25 cellular contexts compared by ENCODE assay signal in the genomic region with DNA sequence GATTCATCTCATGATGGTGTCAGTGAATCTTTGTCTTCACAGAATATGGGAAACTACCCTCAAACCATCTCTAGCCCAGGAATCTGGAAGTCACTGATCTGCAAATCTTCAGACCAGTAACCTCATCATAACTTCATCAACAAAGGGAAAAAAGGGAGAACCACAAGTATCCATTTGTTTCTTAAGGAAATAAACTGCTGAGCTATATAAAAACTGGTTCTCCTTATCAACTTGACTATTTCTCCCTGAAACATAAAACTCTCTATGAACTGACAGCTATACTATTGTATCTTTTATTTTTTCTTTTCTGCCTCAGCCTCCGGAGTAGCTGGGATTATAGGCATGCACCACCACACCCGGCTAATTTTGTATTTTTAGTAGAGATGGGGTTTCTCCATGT. TPM values are rescaled to one million over a fixed set of nuclear protein-coding genes. Genes with fewer than 3 reads are reported as not detected.
DNase-seq lines count a peak whose midpoint lies in the region; ATAC-seq, FAIRE-seq and TF ChIP-seq lines count a peak whose summit lies in the region.
"Had no signal": no experiment of that assay in that cellular context is flagged by ENCODE, and none has a peak within 500 bp of the region (broad histone marks: within the 10 kb centered on the region; RNA-seq: fewer than 3 reads in every experiment).

No MANE protein-coding gene starts in this region.

- H3K36me3 Mint-ChIP-seq in Caco-2 (ENCODE audit: insufficient read depth, unreplicated experiment) = peaks cover 51% of the 10 kb centered on the region

- H3K36me3 ChIP-seq in HepG2 (replicated peaks in 1 of 2; ENCODE audit: control insufficient read depth in 1 of 2, insufficient read depth in 2 of 2, low read length in 2 of 2) (peaks cover 4 to 33% of the 10 kb centered on the region in 2 experiments), right lobe of liver (peaks cover 0 to 12% (median 2%) of the 10 kb centered on the region in 4 donors), Caco-2 (ENCODE audit: control insufficient read depth, insufficient read depth, low read length) (no peaks in the 10 kb centered on the region; the same call in none of the 2 replicates), IMR-90 (ENCODE audit: control insufficient read depth, insufficient read depth, low read length) (peaks cover 10% of the 10 kb centered on the region; the same call in 1 of the 2 replicates), K562 (ENCODE audit: control insufficient read depth, insufficient read depth, low read length) (peaks cover 75% of the 10 kb centered on the region)

- H3K27ac Mint-ChIP-seq in Caco-2 (ENCODE audit: unreplicated experiment) = peak overlapping the region; percentile 16
- H3K27ac Mint-ChIP-seq: B cell; CD4-positive, alpha-beta T cell; CD8-positive, alpha-beta T cell had no signal

- H4K5ac ChIP-seq in IMR-90 (ENCODE audit: low read depth, low read length) = no peak overlapping the region

- 94% methylated on average over 2 of the region's 2 CpGs for WGBS in HepG2 (ENCODE audit: low lambda C conversion rate)
- 86% methylated on average over 2 of the region's 2 CpGs for WGBS in right lobe of liver (ENCODE audit: insufficient coverage, low coverage, low lambda C conversion rate, missing lambda C conversion rate)
- WGBS in IMR-90 (ENCODE audit: extremely low coverage in 2 of 2, insufficient read length in 1 of 2), 2 experiments = no CpG with 5 or more reads among the region's 2 CpGs
- 97% methylated on average over 2 of the region's 2 CpGs for WGBS in K562 (ENCODE audit: insufficient coverage, low coverage, missing lambda C conversion rate)

- no peak overlapping the region for H3K56ac ChIP-seq in IMR-90 (ENCODE audit: extremely low read depth, insufficient read depth, low read length)

- intact Hi-C loops in HepG2 (cut with micrococcal nuclease; ENCODE audit: unreplicated experiment) = no loop called here
- intact Hi-C loops in right lobe of liver (cut with DNase I) = no loop called here
- intact Hi-C loops in Caco-2 (cut with micrococcal nuclease; ENCODE audit: unreplicated experiment) = no loop called here
- intact Hi-C loops in IMR-90 (cut with micrococcal nuclease) = no loop called here
- intact Hi-C loops in K562 (cut with micrococcal nuclease) = no loop called here
- intact Hi-C loops in head of caudate nucleus (cut with DNase I) = no loop called here

- no peak overlapping the region for H4K8ac ChIP-seq in IMR-90 (ENCODE audit: low read depth in 2 of 2, low read length in 2 of 2)

- H3K79me2 ChIP-seq in HepG2 (ENCODE audit: insufficient read depth, low read length) = no peaks in the 10 kb centered on the region
- H3K79me2 ChIP-seq in K562 (ENCODE audit: control insufficient read depth, insufficient read depth, low read length) = no peaks in the 10 kb centered on the region

- BruUV-seq in HepG2 (replicated peaks; lab: Mats Ljungman, UMichigan) (no TSS peak), Caco-2 (replicated peaks; lab: Mats Ljungman, UMichigan) (no TSS peak), IMR-90 (replicated peaks; lab: Mats Ljungman, UMichigan) (no TSS peak), K562 (replicated peaks; lab: Mats Ljungman, UMichigan) (no TSS peak)

- H3K9me3 ChIP-seq in HepG2 (ENCODE audit: low read length) = no peaks in the 10 kb centered on the region
- no peaks in the 10 kb centered on the region for H3K9me3 ChIP-seq in right lobe of liver
- H3K9me3 ChIP-seq in Caco-2 = no peaks in the 10 kb centered on the region
- no peaks in the 10 kb centered on the region for H3K9me3 ChIP-seq in IMR-90 (ENCODE audit: control insufficient read depth, insufficient read depth, low read length)
- H3K9me3 ChIP-seq in K562 (replicated peaks; ENCODE audit: control insufficient read depth, insufficient read depth, low read depth, low read length) = no peaks in the 10 kb centered on the region
- H3K9me3 ChIP-seq: BLaER1 treated with 17β-estradiol and CSF1 and Interleukin-3, amounts not matched to agents 10 nM and 100 nM had no signal

- DNase-seq in HepG2 (ENCODE audit: low spot score) (no peak), right lobe of liver (no peak), Caco-2 (no peak), IMR-90 (no peak), K562 (ENCODE audit: extremely low read depth in 1 of 4, low spot score in 3 of 4) (no peak), head of caudate nucleus (no peak), kidney glomerular epithelial cell (lab: John Stamatoyannopoulos, UW) (no peak)
- DNase-seq: 8988T; AML-193; CD4-positive, alpha-beta T cell; CD8-positive, alpha-beta T cell; DMS 273 treated with DMSO at 0.1 percent for 48 hours; DMS153; DMS53; DMS79; DND-41; EL; GDM1 had no signal

- no peaks in the 10 kb centered on the region for H3K27me3 Mint-ChIP-seq in Caco-2 (ENCODE audit: insufficient read depth, unreplicated experiment)
- H3K27me3 Mint-ChIP-seq: B cell; CD4-positive, alpha-beta T cell had no signal

- H4K91ac ChIP-seq in IMR-90 (ENCODE audit: insufficient read depth, low read depth, low read length) = no peak overlapping the region

- no peak overlapping the region for H3K27ac ChIP-seq in HepG2 (ENCODE audit: extremely low read length, insufficient read depth, low read length)
- H3K27ac ChIP-seq in right lobe of liver = no peak overlapping the region
- H3K27ac ChIP-seq in IMR-90 (ENCODE audit: insufficient read depth, low read length) = no peak overlapping the region
- H3K27ac ChIP-seq in K562 (ENCODE audit: extremely low read depth, low read depth, low read length) = no peak overlapping the region
- H3K27ac ChIP-seq: BLaER1 treated with 17β-estradiol and CSF1 and Interleukin-3, amounts not matched to agents 10 nM and 100 nM; C4-2B had no signal

- H3K18ac ChIP-seq in IMR-90 (ENCODE audit: low read depth, low read length) = no peak overlapping the region

- H2AFZ ChIP-seq in HepG2 (ENCODE audit: low read length) (no peak overlapping the region), IMR-90 (replicated peaks; ENCODE audit: low read length, poor library complexity) (no peak overlapping the region), K562 (ENCODE audit: low read depth, low read length) (no peak overlapping the region)

- no peak overlapping the region for H3K4me2 ChIP-seq in HepG2 (ENCODE audit: low read depth, low read length)
- H3K4me2 ChIP-seq in IMR-90 (ENCODE audit: low read depth, low read length) = no peak overlapping the region
- H3K4me2 ChIP-seq in K562 (ENCODE audit: insufficient read depth, low read length) = no peak overlapping the region
- H3K4me2 ChIP-seq: BLaER1 treated with 17β-estradiol and CSF1 and Interleukin-3, amounts not matched to agents 10 nM and 100 nM had no signal

- no peak for TF ChIP-seq RAD21 in HepG2 (CRISPR knock-in tag; IDR thresholded peaks at IDR 0.05)
- no peak for TF ChIP-seq RAD21 in IMR-90 (IDR thresholded peaks at IDR 0.05; ENCODE audit: low read length)
- no peak for TF ChIP-seq RAD21 in K562 (CRISPR knock-in tag; conservative IDR thresholded peaks at IDR 0.05 in 1 of 2, IDR thresholded peaks at IDR 0.05 in 1 of 2)

- H3K27me3 ChIP-seq in HepG2 (ENCODE audit: control insufficient read depth in 1 of 2, insufficient read depth in 2 of 2, low read length in 2 of 2) (no peaks in the 10 kb centered on the region), right lobe of liver (no peaks in the 10 kb centered on the region), Caco-2 (replicated peaks; ENCODE audit: control insufficient read depth, insufficient read depth, low read length) (no peaks in the 10 kb centered on the region), IMR-90 (ENCODE audit: control insufficient read depth, insufficient read depth, low read length) (no peaks in the 10 kb centered on the region), K562 (ENCODE audit: control insufficient read depth in 2 of 2, insufficient read depth in 2 of 2, low read length in 2 of 2) (no peaks in the 10 kb centered on the region)
- H3K27me3 ChIP-seq: BLaER1 treated with 17β-estradiol and CSF1 and Interleukin-3, amounts not matched to agents 10 nM and 100 nM had no signal

- CTCF ChIA-PET in HepG2 (lab: Yijun Ruan, JAX; ENCODE audit: low intra/inter-chr PET ratio, low total read pairs) = no interaction called here
- CTCF ChIA-PET in Caco-2 (lab: Charles Lee) = no interaction called here
- CTCF ChIA-PET in IMR-90 (lab: Yijun Ruan, JAX) = interaction anchor here (0.6 kb wide), 1 partner anchor 200 kb away, joined by 6 read pairs; no protein-coding TSS in a partner anchor
- CTCF ChIA-PET in K562 (lab: Yijun Ruan, JAX; ENCODE audit: low intra/inter-chr PET ratio) = no interaction called here

- dilution Hi-C loops in IMR-90 (cut with HindIII; ENCODE audit: low sequenced_read_pairs, unreplicated experiment) = no loop called here

- H3K4ac ChIP-seq in IMR-90 (ENCODE audit: low read depth, low read length) = no peak overlapping the region

- H2AK5ac ChIP-seq in IMR-90 (ENCODE audit: low read depth, low read length) = no peak overlapping the region

- H3K4me3 Mint-ChIP-seq in Caco-2 (ENCODE audit: unreplicated experiment) = no peak overlapping the region
- H3K4me3 Mint-ChIP-seq: B cell; CD4-positive, alpha-beta T cell; CD8-positive, alpha-beta T cell had no signal

- H3K4me1 ChIP-seq in HepG2 (ENCODE audit: insufficient read depth, low read length) (peaks cover 18% of the 10 kb centered on the region), right lobe of liver (no peaks in the 10 kb centered on the region), Caco-2 (peaks cover 34% of the 10 kb centered on the region), IMR-90 (ENCODE audit: control insufficient read depth, insufficient read depth, low read length) (no peaks in the 10 kb centered on the region), K562 (replicated peaks in 1 of 2; ENCODE audit: control insufficient read depth in 2 of 2, insufficient read depth in 2 of 2, low read length in 2 of 2) (no peaks in the 10 kb centered on the region)
- H3K4me1 ChIP-seq: BLaER1 treated with 17β-estradiol and CSF1 and Interleukin-3, amounts not matched to agents 10 nM and 100 nM had no signal

- FAIRE-seq in HepG2 (lab: Jason Lieb, UNC) = no peak
- no peak for FAIRE-seq in K562 (lab: Jason Lieb, UNC)
- FAIRE-seq: A204.1, GM12878, GM12892 had no signal

- H2AK9ac ChIP-seq in IMR-90 (replicated peaks; ENCODE audit: low read depth, low read length, poor library complexity) = no peak overlapping the region

- H4K20me1 ChIP-seq in HepG2 (ENCODE audit: insufficient read depth, low read length) (no peaks in the 10 kb centered on the region), IMR-90 (ENCODE audit: insufficient read depth, low read length) (no peaks in the 10 kb centered on the region), K562 (replicated peaks; ENCODE audit: control insufficient read depth, insufficient read depth, low read length) (no peaks in the 10 kb centered on the region)
- H4K20me1 ChIP-seq: BLaER1 treated with 17β-estradiol and CSF1 and Interleukin-3, amounts not matched to agents 10 nM and 100 nM had no signal

- H3K23ac ChIP-seq in IMR-90 (ENCODE audit: low read depth, low read length) = no peak overlapping the region

- TF ChIP-seq POLR2A in HepG2 (IDR thresholded peaks at IDR 0.05; ENCODE audit: insufficient read depth in 1 of 2, low read depth in 2 of 2, low read length in 2 of 2) (no peak), right lobe of liver (IDR thresholded peaks at IDR 0.05) (no peak), IMR-90 (IDR thresholded peaks at IDR 0.05; ENCODE audit: low read depth, low read length) (no peak), K562 (conservative IDR thresholded peaks at IDR 0.05) (no peak)

- TF ChIP-seq EP300 in HepG2 (IDR thresholded peaks at IDR 0.05; ENCODE audit: low read depth in 2 of 2, low read length in 2 of 2) (no peak), HepG2 (CRISPR knock-in tag; IDR thresholded peaks at IDR 0.05; ENCODE audit: borderline replicate concordance) (no peak), K562 (IDR thresholded peaks at IDR 0.05; ENCODE audit: low read length) (no peak)

- no peak overlapping the region for H2BK15ac ChIP-seq in IMR-90 (ENCODE audit: low read depth, low read length)

- H3K14ac ChIP-seq in IMR-90 (replicated peaks; ENCODE audit: low read depth, low read length) = no peak overlapping the region

- H3K9me1 ChIP-seq in IMR-90 (ENCODE audit: insufficient read depth, low read length) = no peaks in the 10 kb centered on the region
- H3K9me1 ChIP-seq in K562 (ENCODE audit: control insufficient read depth, insufficient read depth, low read length) = no peaks in the 10 kb centered on the region

- TF ChIP-seq CTCF in HepG2 (CRISPR knock-in tag; IDR thresholded peaks at IDR 0.05) (no peak), right lobe of liver (IDR thresholded peaks at IDR 0.05) (no peak), Caco-2 (IDR thresholded peaks at IDR 0.05; ENCODE audit: insufficient read depth in 1 of 2, low read depth in 1 of 2, low read length in 1 of 2, severe bottlenecking in 1 of 2, unreplicated experiment in 1 of 2) (no peak), IMR-90 (conservative IDR thresholded peaks at IDR 0.05; ENCODE audit: low read depth, low read length) (no peak), K562 (IDR thresholded peaks at IDR 0.05 in 2 of 3, conservative IDR thresholded peaks at IDR 0.05 in 1 of 3; ENCODE audit: insufficient read depth in 2 of 3, low read depth in 1 of 3, low read length in 3 of 3) (no peak)

- no peak overlapping the region for H2BK120ac ChIP-seq in IMR-90 (ENCODE audit: low read depth, low read length)

- in situ Hi-C loops in HepG2 (cut with HindIII; ENCODE audit: extremely low pct_ligation_motif_present, low pct_unique_long_range_greater_than_20kb) (no loop called here), IMR-90 (cut with MboI; ENCODE audit: low sequenced_read_pairs) (no loop called here), K562 (cut with MboI) (no loop called here)

- POLR2A ChIA-PET in HepG2 (lab: Yijun Ruan, JAX) = no interaction called here
- POLR2A ChIA-PET in Caco-2 (lab: Charles Lee) = no interaction called here
- POLR2A ChIA-PET in IMR-90 (lab: Charles Lee; ENCODE audit: unreplicated experiment) = no interaction called here
- POLR2A ChIA-PET in K562 (lab: Yijun Ruan, JAX) = no interaction called here

- H2BK5ac ChIP-seq in IMR-90 (ENCODE audit: low read depth, low read length, poor library complexity, severe bottlenecking) = no peak overlapping the region

- H2BK20ac ChIP-seq in IMR-90 (ENCODE audit: low read depth, low read length) = no peak overlapping the region

- H3K4me3 ChIP-seq in HepG2 (replicated peaks in 1 of 3; ENCODE audit: insufficient read depth in 1 of 3, low read depth in 2 of 3, low read length in 3 of 3) (no peak overlapping the region), right lobe of liver (no peak overlapping the region), Caco-2 (ENCODE audit: low read depth, low read length) (no peak overlapping the region), IMR-90 (ENCODE audit: insufficient read depth, low read depth, low read length) (no peak overlapping the region), K562 (no peak overlapping the region)
- H3K4me3 ChIP-seq: BLaER1 treated with 17β-estradiol and CSF1 and Interleukin-3, amounts not matched to agents 10 nM and 100 nM; GM12878 had no signal

- H3K9ac ChIP-seq in HepG2 (ENCODE audit: insufficient read depth, low read depth, low read length) (no peak overlapping the region), IMR-90 (ENCODE audit: low read depth, low read length) (no peak overlapping the region), K562 (ENCODE audit: insufficient read depth in 1 of 2, low read depth in 2 of 2, low read length in 2 of 2) (no peak overlapping the region)
- H3K9ac ChIP-seq: BLaER1 treated with 17β-estradiol and CSF1 and Interleukin-3, amounts not matched to agents 10 nM and 100 nM had no signal

- H3K4me1 Mint-ChIP-seq in Caco-2 (ENCODE audit: low read depth, unreplicated experiment) = peaks cover 8% of the 10 kb centered on the region
- H3K4me1 Mint-ChIP-seq: B cell had no signal

- H3K9me3 Mint-ChIP-seq in Caco-2 (ENCODE audit: unreplicated experiment) = no peaks in the 10 kb centered on the region
- H3K9me3 Mint-ChIP-seq: CD4-positive, alpha-beta T cell; CD8-positive, alpha-beta T cell had no signal

- peaks cover 2 to 4% of the 10 kb centered on the region in 2 experiments; a peak in 2 of 4 replicates for H3K79me1 ChIP-seq in IMR-90 (ENCODE audit: low read depth in 1 of 2, low read length in 2 of 2)

- ATAC-seq in HepG2 (no peak), right lobe of liver (no peak), IMR-90 (ENCODE audit: low read depth) (no peak), K562 (no peak), HG02763 (IDR thresholded peaks at IDR 0.05; ENCODE audit: unreplicated experiment) (no peak)
- ATAC-seq: CD8-positive, alpha-beta T cell had no signal

RNA-seq across cellular contexts. Expression of gene TRIM37, which starts 39.3 kb away (rescaled TPM):
- 39.1 and 48.1 TPM in 2 replicates for total RNA-seq in HepG2 (2016; rRNA removed; fragmentation: Illumina TruSeq; extraction: Trizol)
- total RNA-seq in HepG2 (2016; cell fraction: cytosol; rRNA removed; fragmentation: Illumina TruSeq; extraction: Trizol; ENCODE audit: low read depth) = 12.1 and 14.0 TPM in 2 replicates
- total RNA-seq in HepG2 (2016; cell fraction: insoluble cytoplasmic fraction; rRNA removed; fragmentation: Illumina TruSeq; extraction: Trizol) = 39.2 and 51.8 TPM in 2 replicates
- 27.1 and 27.4 TPM in 2 replicates for total RNA-seq in HepG2 (2016; cell fraction: membrane; rRNA removed; fragmentation: Illumina TruSeq; extraction: Trizol)
- total RNA-seq in HepG2 (2016; cell fraction: nucleus; rRNA removed; fragmentation: Illumina TruSeq; extraction: Trizol) = 30.4 and 38.6 TPM in 2 replicates
- 10.1 and 12.4 TPM in 2 replicates for polyA plus RNA-seq in HepG2 (2011; rRNA removed)
- 5.2 and 7.4 TPM in 2 replicates for polyA plus RNA-seq in HepG2 (2011; cell fraction: cytosol; rRNA removed)
- 7.8 and 8.1 TPM in 2 replicates for polyA plus RNA-seq in HepG2 (2011; cell fraction: nucleus; rRNA removed)
- 10.9 and 11.7 TPM in 2 replicates for polyA plus RNA-seq in HepG2 (2012)
- polyA plus RNA-seq in HepG2 (2016; cell fraction: cytosol; fragmentation: Illumina TruSeq; extraction: Trizol; ENCODE audit: low read depth) = 3.1 and 3.7 TPM in 2 replicates
- 32.9 and 34.8 TPM in 2 replicates for polyA plus RNA-seq in HepG2 (2016; cell fraction: insoluble cytoplasmic fraction; fragmentation: Illumina TruSeq; extraction: Trizol; ENCODE audit: low read depth)
- 10.8 and 11.4 TPM in 2 replicates for polyA plus RNA-seq in HepG2 (2016; cell fraction: membrane; fragmentation: Illumina TruSeq; extraction: Trizol; ENCODE audit: low read depth)
- polyA plus RNA-seq in HepG2 (2016; cell fraction: nucleus; fragmentation: Illumina TruSeq; extraction: Trizol; ENCODE audit: insufficient read depth, low read depth) = 30.6 and 31.5 TPM in 2 replicates
- 42.6 and 98.7 TPM in 2 replicates for polyA minus RNA-seq in HepG2 (2011; rRNA and poly(A)+ RNA removed; ENCODE audit: low replicate concordance)
- 9.7 and 11.4 TPM in 2 replicates for polyA minus RNA-seq in HepG2 (2011; cell fraction: cytosol; rRNA and poly(A)+ RNA removed)
- 44.3 and 55.3 TPM in 2 replicates for polyA minus RNA-seq in HepG2 (2011; cell fraction: nucleus; rRNA and poly(A)+ RNA removed)
- 10 to 100 TPM in 1 of 6 experiments, 1 to 10 TPM in 5; 7.2 to 11.0 (median 9.0) TPM for total RNA-seq in right lobe of liver
- total RNA-seq in Caco-2 (2022) = 37.7 and 44.4 TPM in 2 replicates
- total RNA-seq in IMR-90 (2012; rRNA removed) = 24.9 and 33.1 TPM in 2 replicates
- polyA plus RNA-seq in IMR-90 (2012; rRNA removed) = 9.4 and 12.1 TPM in 2 replicates
- polyA plus RNA-seq in IMR-90 (2012; cell fraction: cytosol; rRNA removed) = 3.0 and 5.6 TPM in 2 replicates
- 3.1 and 12.9 TPM in 2 replicates for polyA plus RNA-seq in IMR-90 (2012; cell fraction: nucleus; rRNA removed; ENCODE audit: low replicate concordance)
- 83.1 and 102 TPM in 2 replicates for total RNA-seq in K562 (2011; cell fraction: chromatin; rRNA removed; ENCODE audit: low replicate concordance)
- total RNA-seq in K562 (2011; cell fraction: nucleolus; rRNA removed) = 31.0 and 48.2 TPM in 2 replicates
- 47.7 and 71.5 TPM in 2 replicates for total RNA-seq in K562 (2011; cell fraction: nucleoplasm; rRNA removed)
- total RNA-seq in K562 (2014; rRNA removed) = 19.7 and 20.4 TPM in 2 replicates
- 30.3 and 31.3 TPM in 2 replicates for total RNA-seq in K562 (2014; rRNA removed; fragmentation: Illumina TruSeq; extraction: Trizol)
- total RNA-seq in K562 (2015; rRNA removed; fragmentation: Illumina TruSeq; extraction: Trizol) = 28.4 and 31.4 TPM in 2 replicates
- total RNA-seq in K562 (2021) = 22.3 and 25.0 TPM in 2 replicates
- polyA plus RNA-seq in K562 (2011; rRNA removed) = 28.0 and 30.3 TPM in 2 replicates
- polyA plus RNA-seq in K562 (2011; cell fraction: cytosol; rRNA removed) = 7.3 and 11.6 TPM in 2 replicates
- 18.4 and 21.2 TPM in 2 replicates for polyA plus RNA-seq in K562 (2011; cell fraction: nucleus; rRNA removed)
- polyA plus RNA-seq in K562 (2012) = 14.2 and 21.0 TPM in 2 replicates
- 18.4 and 23.8 TPM in 2 replicates for polyA plus RNA-seq in K562 (2014; fragmentation: Illumina TruSeq; extraction: Trizol)
- polyA plus RNA-seq in K562 (2014; fragmentation: Nextera tagmentation; extraction: Ambion mirVana) = 1 to 10 TPM; 4.5 to 8.6 TPM
- polyA plus RNA-seq in K562 (2014; rRNA removed) = 15.7 and 18.2 TPM in 2 replicates
- polyA minus RNA-seq in K562 (2011; rRNA and poly(A)+ RNA removed) = 57.4 and 60.9 TPM in 2 replicates
- polyA minus RNA-seq in K562 (2011; cell fraction: cytosol; rRNA and poly(A)+ RNA removed) = 17.5 and 24.7 TPM in 2 replicates
- 25.7 and 44.2 TPM in 2 replicates for polyA minus RNA-seq in K562 (2011; cell fraction: nucleus; rRNA and poly(A)+ RNA removed)

Comparison
In these comparisons a context has a peak if more than half of its experiments do, and no peak if none do; other contexts are left out.
1. Of the 241 proteins assayed by ChIP-seq in both HepG2 and K562: peak only in HepG2: MAFF and MAFK; only in K562: none; in both: none; in neither: 239.